ENCODE assay signal across 8 cellular contexts in genomic region chr19:35249848-35250711, GRCh38.
A peak's percentile ranks its signal among the peaks of the same experiment; 100 is the strongest.
DNase-seq lines count a peak whose midpoint lies in the region; ATAC-seq lines count a peak whose summit lies in the region.

No MANE protein-coding gene starts in this region.

- peak overlapping the region; percentile 91 for H3K27ac Mint-ChIP-seq in stimulated activated memory B cell treated with anti-CD40 and anti-IgM and Interleukin-4, amounts not matched to agents 10 μg/mL and 1 μg/mL and 100 μg/mL, for 72 hours

- DNase-seq in NCI-H748 (lab: John Stamatoyannopoulos, UW; ENCODE audit: unreplicated experiment) (peak; percentile 37), NCI-H748 treated with DMSO at 0.1 percent for 48 hours (lab: John Stamatoyannopoulos, UW) (no peak), iPS-NIHi7 (ENCODE audit: extremely low spot score) (peak; percentile 5), RKO (ENCODE audit: low spot score) (no peak), Kasumi-1 (lab: John Stamatoyannopoulos, UW) (no peak)
- peak; percentile 49 for DNase-seq in activated CD8-positive, alpha-beta memory T cell treated with anti-CD3 and anti-CD28 coated beads, Interleukin-2, amount 50 U/mL, for 48 hours

- ATAC-seq in stimulated activated memory B cell treated with anti-CD40 and anti-IgM and Interleukin-4, amounts not matched to agents 10 μg/mL and 1 μg/mL and 100 μg/mL, for 72 hours = no peak
- ATAC-seq in HG03571 (IDR thresholded peaks at IDR 0.05; ENCODE audit: unreplicated experiment) = no peak

- peaks cover 39% of the 10 kb centered on the region for H3K4me1 Mint-ChIP-seq in stimulated activated memory B cell treated with anti-CD40 and anti-IgM and Interleukin-4, amounts not matched to agents 10 μg/mL and 1 μg/mL and 100 μg/mL, for 72 hours

- peak overlapping the region; percentile 75 for H3K4me3 Mint-ChIP-seq in stimulated activated memory B cell treated with anti-CD40 and anti-IgM and Interleukin-4, amounts not matched to agents 10 μg/mL and 1 μg/mL and 100 μg/mL, for 72 hours

- no peaks in the 10 kb centered on the region for H3K27me3 Mint-ChIP-seq in stimulated activated memory B cell treated with anti-CD40 and anti-IgM and Interleukin-4, amounts not matched to agents 10 μg/mL and 1 μg/mL and 100 μg/mL, for 72 hours

- no peaks in the 10 kb centered on the region for H3K9me3 Mint-ChIP-seq in stimulated activated memory B cell treated with anti-CD40 and anti-IgM and Interleukin-4, amounts not matched to agents 10 μg/mL and 1 μg/mL and 100 μg/mL, for 72 hours

- peaks cover 34% of the 10 kb centered on the region for H3K36me3 Mint-ChIP-seq in stimulated activated memory B cell treated with anti-CD40 and anti-IgM and Interleukin-4, amounts not matched to agents 10 μg/mL and 1 μg/mL and 100 μg/mL, for 72 hours

Comparison
In these comparisons a context has a peak if more than half of its experiments do, and no peak if none do; other contexts are left out.
1. DNase-seq: peak in NCI-H748 (single experiment), activated CD8-positive, alpha-beta memory T cell treated with anti-CD3 and anti-CD28 coated beads, Interleukin-2, amount 50 U/mL, for 48 hours (single experiment) and iPS-NIHi7 (single experiment); none in NCI-H748 treated with DMSO at 0.1 percent for 48 hours (single experiment), RKO (single experiment) and Kasumi-1 (0 of 2).